ENCODE assay signal across 8 cellular contexts in genomic region chr17:82292251-82293154, GRCh38. TPM values are rescaled to one million over a fixed set of nuclear protein-coding genes. Genes with fewer than 3 reads are reported as not detected.
DNase-seq lines count a peak whose midpoint lies in the region; ATAC-seq lines count a peak whose summit lies in the region.

No MANE protein-coding gene starts in this region.

- peak overlapping the region; percentile 84 to 97 (median 89) for H3K9ac ChIP-seq in BLaER1 treated with 17β-estradiol and CSF1 and Interleukin-3, amounts not matched to agents 10 nM and 100 nM

- H3K4me3 Mint-ChIP-seq in activated CD4-positive, alpha-beta T cell treated with anti-CD3 and anti-CD28 coated beads, Interleukin-2, amount 10 ng/mL, durations not matched to agents 24 days and 14 days: peak overlapping the region; percentile 87

- no peaks in the 10 kb centered on the region for H3K27me3 ChIP-seq in BLaER1 treated with 17β-estradiol and CSF1 and Interleukin-3, amounts not matched to agents 10 nM and 100 nM

- intact Hi-C loops in activated CD4-positive, alpha-beta T cell treated with anti-CD3 and anti-CD28 coated beads, Interleukin-2, amount 10 ng/mL, durations not matched to agents 24 days and 14 days (cut with micrococcal nuclease): loop anchor here (2.0 kb wide), 3 partner anchors 20 to 166 kb away; partner anchors contain the start of genes CSNK1D and NARF

- peaks cover 8% of the 10 kb centered on the region for H3K36me3 Mint-ChIP-seq in activated CD4-positive, alpha-beta T cell treated with anti-CD3 and anti-CD28 coated beads, Interleukin-2, amount 10 ng/mL, durations not matched to agents 24 days and 14 days (ENCODE audit: low read depth)

- H3K9me3 Mint-ChIP-seq in activated CD4-positive, alpha-beta T cell treated with anti-CD3 and anti-CD28 coated beads, Interleukin-2, amount 10 ng/mL, durations not matched to agents 24 days and 14 days: no peaks in the 10 kb centered on the region

- DNase-seq in NCI-H526 (lab: John Stamatoyannopoulos, UW) (peak; percentile 98 to 99), dedifferentiated amniotic fluid mesenchymal stem cell (ENCODE audit: extremely low spot score) (peak; percentile 97), left kidney (ENCODE audit: low read depth, low spot score) (peak; percentile 99)
- DNase-seq in activated CD4-positive, alpha-beta T cell treated with anti-CD3 and anti-CD28 coated beads, Interleukin-2, amount 10 ng/mL, durations not matched to agents 24 days and 14 days: peak; percentile 98
- DNase-seq in stimulated activated CD4-positive, alpha-beta T cell treated with anti-CD3 and anti-CD28 coated beads, Interleukin-1b, Interleukin-23, amount 100 ng/mL, for 48 hours: peak; percentile 95

- H3K4me1 Mint-ChIP-seq in activated CD4-positive, alpha-beta T cell treated with anti-CD3 and anti-CD28 coated beads, Interleukin-2, amount 10 ng/mL, durations not matched to agents 24 days and 14 days: peaks cover 43% of the 10 kb centered on the region

- peak overlapping the region; percentile 85 to 91 (median 87) for H3K27ac ChIP-seq in BLaER1 treated with 17β-estradiol and CSF1 and Interleukin-3, amounts not matched to agents 10 nM and 100 nM

- peaks cover 45 to 86% (median 64%) of the 10 kb centered on the region in 10 experiments for H3K4me1 ChIP-seq in BLaER1 treated with 17β-estradiol and CSF1 and Interleukin-3, amounts not matched to agents 10 nM and 100 nM

- H3K4me3 ChIP-seq in BLaER1 treated with 17β-estradiol and CSF1 and Interleukin-3, amounts not matched to agents 10 nM and 100 nM: peak overlapping the region; percentile 69 to 97 (median 84)

- peak overlapping the region; percentile 93 for H3K27ac Mint-ChIP-seq in activated CD4-positive, alpha-beta T cell treated with anti-CD3 and anti-CD28 coated beads, Interleukin-2, amount 10 ng/mL, durations not matched to agents 24 days and 14 days

- H3K27me3 Mint-ChIP-seq in activated CD4-positive, alpha-beta T cell treated with anti-CD3 and anti-CD28 coated beads, Interleukin-2, amount 10 ng/mL, durations not matched to agents 24 days and 14 days: peaks cover 2% of the 10 kb centered on the region

- ATAC-seq in GM19328 (IDR thresholded peaks at IDR 0.05; ENCODE audit: unreplicated experiment) (peak; percentile 97), HG03469 (IDR thresholded peaks at IDR 0.05; ENCODE audit: unreplicated experiment) (peak; percentile 88)

- H3K4me2 ChIP-seq in BLaER1 treated with 17β-estradiol and CSF1 and Interleukin-3, amounts not matched to agents 10 nM and 100 nM: peak overlapping the region; percentile 87 to 99 (median 97)

- H3K36me3 ChIP-seq in BLaER1 treated with 17β-estradiol and CSF1 and Interleukin-3, amounts not matched to agents 10 nM and 100 nM: no peaks in the 10 kb centered on the region

- H3K9me3 ChIP-seq in BLaER1 treated with 17β-estradiol and CSF1 and Interleukin-3, amounts not matched to agents 10 nM and 100 nM (replicated peaks in 1 of 11): peaks cover 0 to 5% (median 0%) of the 10 kb centered on the region in 11 experiments; a peak in 3 of 22 replicates

- no peaks in the 10 kb centered on the region for H4K20me1 ChIP-seq in BLaER1 treated with 17β-estradiol and CSF1 and Interleukin-3, amounts not matched to agents 10 nM and 100 nM

RNA-seq across cellular contexts. Expression of gene CSNK1D, which starts 19.0 kb away (rescaled TPM):
- total RNA-seq in activated CD4-positive, alpha-beta T cell treated with anti-CD3 and anti-CD28 coated beads, Interleukin-2, amount 10 ng/mL, durations not matched to agents 24 days and 14 days: 137 and 146 TPM in 2 replicates

RNA-seq across cellular contexts. Expression of gene CD7, which starts 24.9 kb away (rescaled TPM):
- 413 and 415 TPM in 2 replicates for total RNA-seq in activated CD4-positive, alpha-beta T cell treated with anti-CD3 and anti-CD28 coated beads, Interleukin-2, amount 10 ng/mL, durations not matched to agents 24 days and 14 days

RNA-seq across cellular contexts. Expression of gene SECTM1, which starts 41.1 kb away (rescaled TPM):
- total RNA-seq in activated CD4-positive, alpha-beta T cell treated with anti-CD3 and anti-CD28 coated beads, Interleukin-2, amount 10 ng/mL, durations not matched to agents 24 days and 14 days: 4.3 and 4.6 TPM in 2 replicates

Comparison
In these comparisons a context has a peak if more than half of its experiments do, and no peak if none do; other contexts are left out.
1. Peak in every context shown above with its lines: DNase-seq, ATAC-seq, H3K4me3 ChIP-seq and H3K27ac ChIP-seq.